ENCODE assay signal across 9 cellular contexts in genomic region chr20:561437-562231, GRCh38. TPM values are rescaled to one million over a fixed set of nuclear protein-coding genes. Genes with fewer than 3 reads are reported as not detected.
DNase-seq lines count a peak whose midpoint lies in the region; ATAC-seq and TF ChIP-seq lines count a peak whose summit lies in the region.
"Had no signal": no experiment of that assay in that cellular context is flagged by ENCODE, and none has a peak within 500 bp of the region (broad histone marks: within the 10 kb centered on the region; RNA-seq: fewer than 3 reads in every experiment).

No MANE protein-coding gene starts in this region.

- H3K27me3 ChIP-seq in upper lobe of left lung: no peaks in the 10 kb centered on the region

- no peak overlapping the region for H3K4me3 Mint-ChIP-seq in natural killer cell
- H3K4me3 Mint-ChIP-seq: activated naive CD8-positive, alpha-beta T cell had no signal

- no peak overlapping the region for H3K27ac ChIP-seq in upper lobe of left lung

- H3K9me3 ChIP-seq in upper lobe of left lung: no peaks in the 10 kb centered on the region

- peaks cover 12 to 17% of the 10 kb centered on the region in 2 donors for H3K27me3 Mint-ChIP-seq in natural killer cell (ENCODE audit: low read depth in 2 of 2)

- intact Hi-C loops in natural killer cell (cut with micrococcal nuclease): loop anchor here (1.0 to 5.0 kb wide), 3 partner anchors 84 to 176 kb away; no protein-coding TSS in a partner anchor

- H3K4me1 Mint-ChIP-seq in natural killer cell: no peaks in the 10 kb centered on the region

- DNase-seq in ELR (ENCODE audit: low read depth) (peak; percentile 72), HS-27A (ENCODE audit: low read depth) (peak; percentile 51), NOMO-1 (lab: John Stamatoyannopoulos, UW; ENCODE audit: unreplicated experiment in 2 of 2) (peak; percentile 36 to 53), activated T-cell treated with anti-CD3 and anti-CD28 coated beads for 1 hour (ENCODE audit: low read depth) (peak; percentile 19), fibroblast of gingiva (ENCODE audit: low read depth) (peak; percentile 45), natural killer cell (no peak), upper lobe of left lung (peak in 1 of 2 donors; percentile 58)

- H3K4me1 ChIP-seq in upper lobe of left lung: peaks cover 0 to 3% (median 2%) of the 10 kb centered on the region in 4 donors

- H3K27ac Mint-ChIP-seq in natural killer cell: no peak overlapping the region
- H3K27ac Mint-ChIP-seq: activated naive CD8-positive, alpha-beta T cell had no signal

- no peak overlapping the region for H3K4me3 ChIP-seq in upper lobe of left lung

- WGBS in upper lobe of left lung, 2 donors: 34 to 38% methylated on average over 12 of the region's 12 CpGs

- ATAC-seq in natural killer cell (peak; percentile 64 to 79 (median 73)), upper lobe of left lung (ENCODE audit: low FRiP score in 2 of 2) (peak; percentile 64 to 85), GM18907 (IDR thresholded peaks at IDR 0.05; ENCODE audit: unreplicated experiment) (no peak)

- no peak for TF ChIP-seq POLR2A in upper lobe of left lung (IDR thresholded peaks at IDR 0.05)

- H3K36me3 ChIP-seq in upper lobe of left lung: no peaks in the 10 kb centered on the region

- no peak for TF ChIP-seq EP300 in upper lobe of left lung (IDR thresholded peaks at IDR 0.05)

- TF ChIP-seq CTCF in natural killer cell (IDR thresholded peaks at IDR 0.05) (peak; percentile 72), upper lobe of left lung (IDR thresholded peaks at IDR 0.05) (peak; percentile 89 to 96 (median 92))

- no peaks in the 10 kb centered on the region for H3K36me3 Mint-ChIP-seq in natural killer cell
- H3K36me3 Mint-ChIP-seq: activated naive CD8-positive, alpha-beta T cell had no signal

- no peaks in the 10 kb centered on the region for H3K9me3 Mint-ChIP-seq in natural killer cell

RNA-seq across cellular contexts. Expression of gene CSNK2A1, which starts 18.0 kb away (rescaled TPM):
- total RNA-seq in natural killer cell (10 to 100 TPM; 88.8 to 92.6 (median 88.9) TPM), upper lobe of left lung (100 to 1,000 TPM in 1 of 6 donors, 10 to 100 TPM in 5; 54.4 to 111 (median 79.8) TPM)

RNA-seq across cellular contexts. Expression of gene TCF15, which starts 48.5 kb away (rescaled TPM):
- under 1 TPM in 1 of 3 donors, not detected in 2; 0.32 TPM for total RNA-seq in natural killer cell
- total RNA-seq in upper lobe of left lung: 1 to 10 TPM in 2 of 6 donors, under 1 TPM in 3, not detected in 1; 0.14 to 1.4 (median 0.39) TPM
